In genomic region chr10:12507165-12507870, GRCh38 we compare ENCODE assay signal across 17 cellular contexts.
DNase-seq lines count a peak whose midpoint lies in the region; ATAC-seq and TF ChIP-seq lines count a peak whose summit lies in the region.
"Had no signal": no experiment of that assay in that cellular context is flagged by ENCODE, and none has a peak within 500 bp of the region (broad histone marks: within the 10 kb centered on the region; RNA-seq: fewer than 3 reads in every experiment).

No MANE protein-coding gene starts in this region.

- H3K4me3 Mint-ChIP-seq in CD4-positive, alpha-beta memory T cell = peak overlapping the region in 5 of 8 donors; percentile 12 to 67 (median 51)
- H3K4me3 Mint-ChIP-seq: neural crest cell had no signal

- peaks cover 23% of the 10 kb centered on the region for H3K4me1 ChIP-seq in CD4-positive, alpha-beta memory T cell (ENCODE audit: insufficient read depth, low read length)
- no peaks in the 10 kb centered on the region for H3K4me1 ChIP-seq in colonic mucosa
- peaks cover 8% of the 10 kb centered on the region; the same call in 1 of the 2 replicates for H3K4me1 ChIP-seq in MM.1S (ENCODE audit: low read length)

- H3K79me2 ChIP-seq in MM.1S (ENCODE audit: low read length) = peaks cover 35% of the 10 kb centered on the region; the same call in 1 of the 2 replicates

- H3K9me3 Mint-ChIP-seq in CD4-positive, alpha-beta memory T cell = no peaks in the 10 kb centered on the region
- H3K9me3 Mint-ChIP-seq: neural crest cell had no signal

- DNase-seq in CD4-positive, alpha-beta memory T cell = peak in 1 of 5 donors; percentile 6
- DNase-seq in KG1 (lab: John Stamatoyannopoulos, UW) (peak; percentile 8), colonic mucosa (peak; percentile 15), posterior vena cava (ENCODE audit: low spot score) (peak; percentile 62), MM.1S (no peak)
- DNase-seq: DMS53, mesenchymal stem cell, MG63, NCI-H187 treated with DMSO at 0.1 percent for 48 hours, NCI-H524, retina, substantia nigra had no signal

- H3F3A ChIP-seq in MM.1S (ENCODE audit: insufficient read depth, low read length) = no peaks in the 10 kb centered on the region

- no peak overlapping the region for H2AFZ ChIP-seq in MM.1S (ENCODE audit: low read length)

- peaks cover 32 to 77% (median 50%) of the 10 kb centered on the region in 4 donors for H3K4me1 Mint-ChIP-seq in CD4-positive, alpha-beta memory T cell

- CTCF ChIA-PET in CD4-positive, alpha-beta memory T cell (lab: Charles Lee; ENCODE audit: partially characterized antibody) = no interaction called here

- H3K27me3 ChIP-seq in CD4-positive, alpha-beta memory T cell (ENCODE audit: insufficient read depth, low read length) = no peaks in the 10 kb centered on the region
- H3K27me3 ChIP-seq in colonic mucosa (no peaks in the 10 kb centered on the region), MM.1S (replicated peaks; ENCODE audit: insufficient read depth, low read length) (no peaks in the 10 kb centered on the region)
- H3K27me3 ChIP-seq: esophagus muscularis mucosa, MG63 had no signal

- H3K4me3 ChIP-seq in CD4-positive, alpha-beta memory T cell (ENCODE audit: low read length in 2 of 2) = no peak overlapping the region
- H3K4me3 ChIP-seq in colonic mucosa = no peak overlapping the region
- H3K4me3 ChIP-seq in MM.1S (ENCODE audit: low read length) = no peak overlapping the region
- H3K4me3 ChIP-seq: esophagus muscularis mucosa, MG63 had no signal

- TF ChIP-seq CTCF in colonic mucosa (IDR thresholded peaks at IDR 0.05) (no peak), MM.1S (IDR thresholded peaks at IDR 0.05; ENCODE audit: low read length) (no peak)

- POLR2A ChIA-PET in CD4-positive, alpha-beta memory T cell (lab: Charles Lee; ENCODE audit: partially characterized antibody) = no interaction called here

- no peaks in the 10 kb centered on the region for H3K9me2 ChIP-seq in MM.1S (replicated peaks; ENCODE audit: insufficient read depth, low read length)

- peaks cover 0 to 3% of the 10 kb centered on the region in 2 donors for H3K36me3 Mint-ChIP-seq in CD4-positive, alpha-beta memory T cell

- ATAC-seq in GM18867 (IDR thresholded peaks at IDR 0.05; ENCODE audit: unreplicated experiment) (no peak), HG03159 (IDR thresholded peaks at IDR 0.05; ENCODE audit: unreplicated experiment) (no peak)
- ATAC-seq: HCT116 had no signal

- no peaks in the 10 kb centered on the region for H3K27me3 Mint-ChIP-seq in CD4-positive, alpha-beta memory T cell

- intact Hi-C loops in CD4-positive, alpha-beta memory T cell (cut with micrococcal nuclease) = no loop called here
- intact Hi-C loops in colonic mucosa (cut with DNase I) = no loop called here
- intact Hi-C loops in posterior vena cava (cut with DNase I) = no loop called here

- H3K36me3 ChIP-seq in CD4-positive, alpha-beta memory T cell (ENCODE audit: insufficient read depth, low read length) = no peaks in the 10 kb centered on the region
- H3K36me3 ChIP-seq in colonic mucosa (no peaks in the 10 kb centered on the region), MM.1S (replicated peaks; ENCODE audit: insufficient read depth, low read length) (no peaks in the 10 kb centered on the region)
- H3K36me3 ChIP-seq: esophagus muscularis mucosa, MG63 had no signal

- H3K27ac Mint-ChIP-seq in CD4-positive, alpha-beta memory T cell = peak overlapping the region in 4 of 7 donors; percentile 10 to 79 (median 59)

- no peak overlapping the region for H3K9ac ChIP-seq in colonic mucosa (ENCODE audit: low read depth in 2 of 2, low read length in 2 of 2)
- H3K9ac ChIP-seq in MM.1S (ENCODE audit: low read length) = no peak overlapping the region

- H3K27ac ChIP-seq in CD4-positive, alpha-beta memory T cell (ENCODE audit: low read depth, low read length) = no peak overlapping the region
- H3K27ac ChIP-seq in colonic mucosa = no peak overlapping the region
- no peak overlapping the region for H3K27ac ChIP-seq in MM.1S (ENCODE audit: low read length)
- H3K27ac ChIP-seq: esophagus muscularis mucosa had no signal

- no peaks in the 10 kb centered on the region for H4K20me1 ChIP-seq in MM.1S (ENCODE audit: insufficient read depth, low read length)

- H3K4me2 ChIP-seq in MM.1S (ENCODE audit: low read depth, low read length) = no peak overlapping the region

- no peaks in the 10 kb centered on the region for H3K9me3 ChIP-seq in CD4-positive, alpha-beta memory T cell (ENCODE audit: control insufficient read depth in 1 of 2, low read length in 2 of 2)
- H3K9me3 ChIP-seq in colonic mucosa (no peaks in the 10 kb centered on the region), MM.1S (replicated peaks; ENCODE audit: insufficient read depth, low read length) (no peaks in the 10 kb centered on the region)
- H3K9me3 ChIP-seq: esophagus muscularis mucosa, MG63 had no signal
